ENCODE assay signal across 20 cellular contexts in genomic region chr15:72725851-72726250, GRCh38. TPM values are rescaled to one million over a fixed set of nuclear protein-coding genes. Genes with fewer than 3 reads are reported as not detected.
"Had no signal": no experiment of that assay in that cellular context is flagged by ENCODE, and none has a peak within 500 bp of the region (broad histone marks: within the 10 kb centered on the region; RNA-seq: fewer than 3 reads in every experiment).

No MANE protein-coding gene starts in this region.

RNA-seq across cellular contexts. Expression of gene HIGD2B, which starts 39.9 kb away (rescaled TPM):
- total RNA-seq: hepatocyte, kidney, kidney epithelial cell, left cardiac atrium, left colon, left lobe of liver, left ventricle myocardium inferior, left ventricle myocardium superior, liver, lower leg skin, lower lobe of right lung, lung, mammary epithelial cell, mesenteric fat pad, mesothelial cell of epicardium, mucosa of descending colon, mucosa of gallbladder, myocyte had no signal
- polyA plus RNA-seq: hepatocyte, immature natural killer cell, keratinocyte, liver, lung, mammary epithelial cell had no signal
